10 cellular contexts compared by ENCODE assay signal in genomic region chr5:133285583-133286021, GRCh38.
DNase-seq lines count a peak whose midpoint lies in the region; TF ChIP-seq lines count a peak whose summit lies in the region.
"Had no signal": no experiment of that assay in that cellular context is flagged by ENCODE, and none has a peak within 500 bp of the region (broad histone marks: within the 10 kb centered on the region; RNA-seq: fewer than 3 reads in every experiment).

No MANE protein-coding gene starts in this region.

- TF ChIP-seq CTCF in epithelial cell of esophagus (IDR thresholded peaks at IDR 0.05; ENCODE audit: insufficient read depth, low read depth, low read length, missing control alignments) (no peak), neural progenitor cell (IDR thresholded peaks at IDR 0.05) (no peak), progenitor cell of endocrine pancreas (IDR thresholded peaks at IDR 0.05; ENCODE audit: unreplicated experiment) (no peak)

- no peaks in the 10 kb centered on the region for H3K9me3 ChIP-seq in neural progenitor cell (ENCODE audit: low read depth)

- H3K4me1 Mint-ChIP-seq in neural progenitor cell = peaks cover 8% of the 10 kb centered on the region
- peaks cover 3% of the 10 kb centered on the region for H3K4me1 Mint-ChIP-seq in progenitor cell of endocrine pancreas (ENCODE audit: low read depth)
- H3K4me1 Mint-ChIP-seq in activated T-helper 2 cell treated with anti-CD3 and anti-CD28 coated beads, Interferon-gamma antibody, Interleukin-2, Interleukin-4, amounts not matched to agents 10 μg/mL and 5 μg/mL and 100 μg/mL, durations not matched to agents 14 hours and 24 hours and 36 hours (ENCODE audit: low read depth) = no peaks in the 10 kb centered on the region

- H3K27ac ChIP-seq in neural progenitor cell = no peak overlapping the region
- H3K27ac ChIP-seq: HL-60 had no signal

- DNase-seq in EL (peak; percentile 54), NCI-H2196 treated with DMSO at 0.1 percent for 48 hours (lab: John Stamatoyannopoulos, UW; ENCODE audit: unreplicated experiment) (peak; percentile 64), epithelial cell of esophagus (ENCODE audit: low read depth) (peak; percentile 92), neural progenitor cell (ENCODE audit: low spot score) (no peak), progenitor cell of endocrine pancreas (ENCODE audit: low spot score, unreplicated experiment) (no peak), NCI-H2171 (lab: John Stamatoyannopoulos, UW) (no peak)
- DNase-seq in activated T-helper 2 cell treated with anti-CD3 and anti-CD28 coated beads, Interferon-gamma antibody, Interleukin-2, Interleukin-4, amounts not matched to agents 10 μg/mL and 5 μg/mL and 100 μg/mL, durations not matched to agents 14 hours and 24 hours and 36 hours (ENCODE audit: low spot score) = no peak
- DNase-seq in stimulated activated CD4-positive, alpha-beta T cell treated with anti-CD3 and anti-CD28 coated beads, Interleukin-4, amount 100 ng/mL, for 4 hours = no peak
- DNase-seq: activated CD4-positive, CD25-positive, alpha-beta regulatory T cell treated with anti-CD3 and anti-CD28 coated beads, Interleukin-2, amount 50 U/mL, for 72 hours had no signal

- intact Hi-C loops in activated T-helper 2 cell treated with anti-CD3 and anti-CD28 coated beads, Interferon-gamma antibody, Interleukin-2, Interleukin-4, amounts not matched to agents 10 μg/mL and 5 μg/mL and 100 μg/mL, durations not matched to agents 14 hours and 24 hours and 36 hours (cut with micrococcal nuclease) = no loop called here

- H3K79me2 ChIP-seq in neural progenitor cell (ENCODE audit: low read depth) = no peaks in the 10 kb centered on the region

- H3K4me1 ChIP-seq in neural progenitor cell = no peaks in the 10 kb centered on the region

- H3K9ac ChIP-seq in neural progenitor cell = no peak overlapping the region

- H3K27me3 Mint-ChIP-seq in neural progenitor cell (ENCODE audit: insufficient read depth, low read depth) (peaks cover 4% of the 10 kb centered on the region), progenitor cell of endocrine pancreas (no peaks in the 10 kb centered on the region)
- H3K27me3 Mint-ChIP-seq in activated T-helper 2 cell treated with anti-CD3 and anti-CD28 coated beads, Interferon-gamma antibody, Interleukin-2, Interleukin-4, amounts not matched to agents 10 μg/mL and 5 μg/mL and 100 μg/mL, durations not matched to agents 14 hours and 24 hours and 36 hours (ENCODE audit: low read depth) = no peaks in the 10 kb centered on the region

- peak overlapping the region; percentile 65 for H3K27ac Mint-ChIP-seq in neural progenitor cell
- no peak overlapping the region for H3K27ac Mint-ChIP-seq in progenitor cell of endocrine pancreas
- no peak overlapping the region for H3K27ac Mint-ChIP-seq in activated T-helper 2 cell treated with anti-CD3 and anti-CD28 coated beads, Interferon-gamma antibody, Interleukin-2, Interleukin-4, amounts not matched to agents 10 μg/mL and 5 μg/mL and 100 μg/mL, durations not matched to agents 14 hours and 24 hours and 36 hours

- no peak overlapping the region for H3K4me3 Mint-ChIP-seq in neural progenitor cell
- H3K4me3 Mint-ChIP-seq in progenitor cell of endocrine pancreas (ENCODE audit: low read depth) = no peak overlapping the region
- H3K4me3 Mint-ChIP-seq in activated T-helper 2 cell treated with anti-CD3 and anti-CD28 coated beads, Interferon-gamma antibody, Interleukin-2, Interleukin-4, amounts not matched to agents 10 μg/mL and 5 μg/mL and 100 μg/mL, durations not matched to agents 14 hours and 24 hours and 36 hours (ENCODE audit: low read depth) = no peak overlapping the region

- H4K20me1 ChIP-seq in neural progenitor cell (ENCODE audit: low read depth) = no peaks in the 10 kb centered on the region

- H3K36me3 ChIP-seq in neural progenitor cell = no peaks in the 10 kb centered on the region

- H3K4me3 ChIP-seq in epithelial cell of esophagus (ENCODE audit: low read length) = no peak overlapping the region
- H3K4me3 ChIP-seq in neural progenitor cell = no peak overlapping the region

- no peak overlapping the region for H3K4me2 ChIP-seq in neural progenitor cell

- H3K27me3 ChIP-seq in neural progenitor cell = no peaks in the 10 kb centered on the region

- H3K9me3 Mint-ChIP-seq in neural progenitor cell = no peaks in the 10 kb centered on the region
- no peaks in the 10 kb centered on the region for H3K9me3 Mint-ChIP-seq in progenitor cell of endocrine pancreas (ENCODE audit: low read depth)
- no peaks in the 10 kb centered on the region for H3K9me3 Mint-ChIP-seq in activated T-helper 2 cell treated with anti-CD3 and anti-CD28 coated beads, Interferon-gamma antibody, Interleukin-2, Interleukin-4, amounts not matched to agents 10 μg/mL and 5 μg/mL and 100 μg/mL, durations not matched to agents 14 hours and 24 hours and 36 hours

- H3K36me3 Mint-ChIP-seq in neural progenitor cell (no peaks in the 10 kb centered on the region), progenitor cell of endocrine pancreas (ENCODE audit: insufficient read depth) (no peaks in the 10 kb centered on the region)
- no peaks in the 10 kb centered on the region for H3K36me3 Mint-ChIP-seq in activated T-helper 2 cell treated with anti-CD3 and anti-CD28 coated beads, Interferon-gamma antibody, Interleukin-2, Interleukin-4, amounts not matched to agents 10 μg/mL and 5 μg/mL and 100 μg/mL, durations not matched to agents 14 hours and 24 hours and 36 hours (ENCODE audit: low read depth)

- no peaks in the 10 kb centered on the region for H3F3A ChIP-seq in neural progenitor cell (ENCODE audit: low read depth)

- H2AFZ ChIP-seq in neural progenitor cell (replicated peaks) = no peak overlapping the region

Comparison
In these comparisons a context has a peak if more than half of its experiments do, and no peak if none do; other contexts are left out.
1. DNase-seq: peak in EL (single experiment), NCI-H2196 treated with DMSO at 0.1 percent for 48 hours (single experiment) and epithelial cell of esophagus (single experiment); none in neural progenitor cell (single experiment), progenitor cell of endocrine pancreas (single experiment), activated T-helper 2 cell treated with anti-CD3 and anti-CD28 coated beads, Interferon-gamma antibody, Interleukin-2, Interleukin-4, amounts not matched to agents 10 μg/mL and 5 μg/mL and 100 μg/mL, durations not matched to agents 14 hours and 24 hours and 36 hours (single experiment), stimulated activated CD4-positive, alpha-beta T cell treated with anti-CD3 and anti-CD28 coated beads, Interleukin-4, amount 100 ng/mL, for 4 hours (0 of 2) and NCI-H2171 (single experiment).